In the genomic region with DNA sequence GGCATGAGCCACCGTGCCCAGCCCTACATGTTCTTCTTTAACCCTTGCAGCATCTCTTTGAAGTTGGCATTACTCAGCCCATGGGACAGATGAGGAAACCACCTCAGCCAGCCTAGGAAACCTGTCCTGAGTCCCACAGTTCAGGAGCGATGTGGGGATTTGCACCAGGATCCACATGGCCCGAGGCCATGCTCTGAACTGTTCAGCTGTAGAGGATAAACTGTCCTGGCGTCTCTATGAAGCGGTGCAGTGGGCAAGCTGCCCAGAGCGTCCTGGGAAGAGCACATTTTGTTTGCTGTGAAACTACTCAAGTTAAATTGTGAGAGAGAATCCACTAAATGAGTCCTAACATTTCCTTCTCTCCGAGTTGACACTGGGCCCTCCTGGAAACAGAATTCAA, we compare ENCODE assay signal across 15 cellular contexts.
DNase-seq lines count a peak whose midpoint lies in the region; ATAC-seq and TF ChIP-seq lines count a peak whose summit lies in the region.
"Had no signal": no experiment of that assay in that cellular context is flagged by ENCODE, and none has a peak within 500 bp of the region (broad histone marks: within the 10 kb centered on the region; RNA-seq: fewer than 3 reads in every experiment).

No MANE protein-coding gene starts in this region.

- H3K9ac ChIP-seq in stomach smooth muscle (ENCODE audit: low read length in 2 of 2), result no peak overlapping the region
- H3K9ac ChIP-seq: neural progenitor cell had no signal

- H3K36me3 ChIP-seq in heart left ventricle, result no peaks in the 10 kb centered on the region
- no peaks in the 10 kb centered on the region for H3K36me3 ChIP-seq in stomach smooth muscle (ENCODE audit: control insufficient read depth in 2 of 2, insufficient read depth in 2 of 2, low read length in 2 of 2)
- H3K36me3 ChIP-seq: neural progenitor cell had no signal

- peak; percentile 65; the same call in 2 of the 3 replicates for ATAC-seq in SK-N-SH treated with all-trans-retinoic acid at 6 μM for 48 hours
- peak; percentile 73 to 81 (median 77) for ATAC-seq in heart left ventricle
- no peak for ATAC-seq in HG02870 (IDR thresholded peaks at IDR 0.05; ENCODE audit: unreplicated experiment)
- ATAC-seq in GM21786 (IDR thresholded peaks at IDR 0.05; ENCODE audit: unreplicated experiment), result no peak
- ATAC-seq: activated T-cell treated with anti-CD3 and anti-CD28 coated beads, Interleukin-2, amount 50 U/mL, for 4 hours; body of pancreas had no signal

- TF ChIP-seq CTCF in heart left ventricle (IDR thresholded peaks at IDR 0.05), result no peak

- H3K27me3 ChIP-seq in heart left ventricle, result no peaks in the 10 kb centered on the region
- no peaks in the 10 kb centered on the region for H3K27me3 ChIP-seq in stomach smooth muscle (ENCODE audit: control insufficient read depth in 1 of 2, insufficient read depth in 2 of 2, low read length in 2 of 2)
- H3K27me3 ChIP-seq: body of pancreas, neural progenitor cell had no signal

- TF ChIP-seq POLR2A in heart left ventricle (IDR thresholded peaks at IDR 0.05), result no peak

- no peaks in the 10 kb centered on the region for H3K9me3 ChIP-seq in heart left ventricle
- H3K9me3 ChIP-seq in stomach smooth muscle (ENCODE audit: control insufficient read depth in 2 of 2, low read length in 2 of 2), result no peaks in the 10 kb centered on the region
- H3K9me3 ChIP-seq: body of pancreas had no signal

- peak overlapping the region in 7 of 12 donors; percentile 0 to 55 (median 29) for H3K27ac ChIP-seq in heart left ventricle
- H3K27ac ChIP-seq in stomach smooth muscle (ENCODE audit: low read length), result peak overlapping the region; percentile 37
- H3K27ac ChIP-seq: body of pancreas, epithelial cell of prostate, neural progenitor cell had no signal

- intact Hi-C loops in heart left ventricle (cut with DNase I), result loop anchor here in 2 of 10 donors (5.0 kb wide), 2 partner anchors 50 to 80 kb away; no protein-coding TSS in a partner anchor

- DNase-seq in NCI-H1694 (lab: John Stamatoyannopoulos, UW) (peak; percentile 72), heart left ventricle (peak; percentile 46 to 90 (median 78))
- DNase-seq in effector CD4-positive, alpha-beta T cell, result no peak
- DNase-seq: activated T-cell treated with anti-CD3 and anti-CD28 coated beads, Interleukin-2, amount 50 U/mL, for 4 hours; COR-L47; H7; NCI-H1930; SIG-M5 had no signal

- H3K4me1 ChIP-seq in heart left ventricle (peaks cover 0 to 36% (median 6%) of the 10 kb centered on the region in 12 donors), stomach smooth muscle (ENCODE audit: control insufficient read depth, insufficient read depth, low read length) (peaks cover 7% of the 10 kb centered on the region)
- H3K4me1 ChIP-seq: body of pancreas had no signal

- no peak overlapping the region for H3K4me3 ChIP-seq in heart left ventricle
- H3K4me3 ChIP-seq in stomach smooth muscle (ENCODE audit: low read length in 2 of 2), result no peak overlapping the region
- H3K4me3 ChIP-seq: body of pancreas, neural progenitor cell had no signal

- WGBS in heart left ventricle, 4 donors, result 12 to 24% (median 13%) methylated on average over 6 to 7 of the region's 7 CpGs

TF ChIP-seq in SK-N-SH treated with all-trans-retinoic acid at 6 μM for 48 hours, 23 proteins besides CTCF, POLR2A, EP300 and RAD21:
- TF ChIP-seq TSHZ2 (CRISPR knock-in tag; IDR thresholded peaks at IDR 0.05) (no peak), OSR1 (CRISPR knock-in tag; IDR thresholded peaks at IDR 0.05) (no peak), CREB5 (CRISPR knock-in tag; IDR thresholded peaks at IDR 0.05; ENCODE audit: low read depth) (no peak)

Comparison
In these comparisons a context has a peak if more than half of its experiments do, and no peak if none do; other contexts are left out.
1. ATAC-seq: peak in SK-N-SH treated with all-trans-retinoic acid at 6 μM for 48 hours (single experiment) and heart left ventricle (4 of 4); none in HG02870 (single experiment) and GM21786 (single experiment).